ENCODE assay signal across 19 cellular contexts in the genomic region with DNA sequence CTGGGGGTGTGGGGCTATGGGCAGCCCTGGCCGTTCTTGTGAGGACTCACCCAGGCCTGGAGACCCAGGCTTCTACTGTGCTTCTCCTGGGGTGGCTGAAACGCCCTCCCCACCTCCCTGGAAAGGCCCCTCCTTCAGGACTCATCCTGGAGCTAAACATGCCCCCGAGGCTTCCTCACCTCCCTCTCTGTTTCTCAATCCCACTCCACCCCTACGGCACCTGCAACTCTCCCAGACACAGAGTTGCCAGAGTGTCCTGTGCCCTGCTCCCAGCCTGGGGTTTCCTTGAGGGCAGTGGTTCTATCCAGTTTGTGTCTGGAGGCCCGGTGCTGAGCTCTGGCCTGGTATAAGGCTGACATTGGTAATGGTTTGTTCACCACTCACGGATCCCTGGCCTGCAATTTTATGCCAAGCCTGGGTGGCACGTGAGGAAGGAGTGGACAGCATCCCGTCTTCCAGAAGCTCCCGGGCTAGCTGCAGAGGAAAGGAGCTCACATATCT.
DNase-seq lines count a peak whose midpoint lies in the region; ATAC-seq and TF ChIP-seq lines count a peak whose summit lies in the region.
"Had no signal": no experiment of that assay in that cellular context is flagged by ENCODE, and none has a peak within 500 bp of the region (broad histone marks: within the 10 kb centered on the region; RNA-seq: fewer than 3 reads in every experiment).

No MANE protein-coding gene starts in this region.

- no peaks in the 10 kb centered on the region for H3K36me3 ChIP-seq in H7 (replicated peaks; ENCODE audit: control insufficient read depth, insufficient read depth, low read length)
- H3K36me3 ChIP-seq in stomach: no peaks in the 10 kb centered on the region
- H3K36me3 ChIP-seq: HAP-1, SJSA1 had no signal

- H3K27me3 ChIP-seq in H7 (ENCODE audit: control insufficient read depth, insufficient read depth, low read length) (peaks cover 2% of the 10 kb centered on the region; the same call in 1 of the 2 replicates), stomach (no peaks in the 10 kb centered on the region)
- H3K27me3 ChIP-seq: SJSA1 had no signal

- intact Hi-C loops in stomach (cut with DNase I; ENCODE audit: low total_unique reads): no loop called here

- no peaks in the 10 kb centered on the region for H3K4me1 ChIP-seq in stomach
- H3K4me1 ChIP-seq: SJSA1 had no signal

- H3K9me3 ChIP-seq in stomach: no peaks in the 10 kb centered on the region
- H3K9me3 ChIP-seq: HAP-1, SJSA1 had no signal

- DNase-seq in H7 (peak; percentile 57), NCI-H69 (lab: John Stamatoyannopoulos, UW) (peak; percentile 42), left lobe of liver (ENCODE audit: low spot score) (peak; percentile 33), stomach (peak; percentile 11), NCI-H1092 (lab: John Stamatoyannopoulos, UW) (no peak)
- DNase-seq: ACHN, AML-193, COR-L47, GF-D8, NCI-H1105 treated with DMSO at 0.1 percent for 48 hours, NCI-H187, NCI-H345, NCI-H774, PC-3 had no signal

- TF ChIP-seq POLR2A in stomach (IDR thresholded peaks at IDR 0.05): no peak

- H3K27ac ChIP-seq in stomach: no peak overlapping the region
- H3K27ac ChIP-seq: HL-60, SJSA1 had no signal

- ATAC-seq in left lobe of liver (no peak), GM18873 (IDR thresholded peaks at IDR 0.05; ENCODE audit: low FRiP score, unreplicated experiment) (no peak), HG02642 (IDR thresholded peaks at IDR 0.05; ENCODE audit: poor library complexity, unreplicated experiment) (no peak)
- ATAC-seq: PC-3 had no signal

- H3K4me3 ChIP-seq in H7 (ENCODE audit: insufficient read depth, low read depth, low read length) (no peak overlapping the region), stomach (no peak overlapping the region)
- H3K4me3 ChIP-seq: HAP-1, SJSA1 had no signal

- TF ChIP-seq EP300 in stomach (IDR thresholded peaks at IDR 0.05): no peak

- WGBS in stomach, 5 donors: 61 to 69% (median 66%) methylated on average over 9 of the region's 9 CpGs

- no peak for TF ChIP-seq CTCF in stomach (IDR thresholded peaks at IDR 0.05)
